ENCODE assay signal across 16 cellular contexts in genomic region chr15:82919231-82919886, GRCh38. TPM values are rescaled to one million over a fixed set of nuclear protein-coding genes. Genes with fewer than 3 reads are reported as not detected.
DNase-seq lines count a peak whose midpoint lies in the region; ATAC-seq and TF ChIP-seq lines count a peak whose summit lies in the region.
"Had no signal": no experiment of that assay in that cellular context is flagged by ENCODE, and none has a peak within 500 bp of the region (broad histone marks: within the 10 kb centered on the region; RNA-seq: fewer than 3 reads in every experiment).

No MANE protein-coding gene starts in this region.

- no peak overlapping the region for H3K18ac ChIP-seq in mesendoderm (ENCODE audit: low read length)

- H3K27me3 ChIP-seq in RWPE2 (ENCODE audit: insufficient read depth, poor library complexity, severe bottlenecking), result no peaks in the 10 kb centered on the region
- H3K27me3 ChIP-seq in mesendoderm (ENCODE audit: insufficient read depth, low read length, poor library complexity), result no peaks in the 10 kb centered on the region

- no peak overlapping the region for H2AK5ac ChIP-seq in mesendoderm (ENCODE audit: low read length)

- H3K36me3 ChIP-seq in RWPE2 (ENCODE audit: low read depth) (no peaks in the 10 kb centered on the region), mesendoderm (ENCODE audit: control insufficient read depth, insufficient read depth, low read length) (no peaks in the 10 kb centered on the region)

- H3K4me1 ChIP-seq in RWPE2 (ENCODE audit: insufficient read depth, poor library complexity, severe bottlenecking) (peaks cover 7% of the 10 kb centered on the region), mesendoderm (ENCODE audit: control insufficient read depth, low read depth, low read length) (no peaks in the 10 kb centered on the region)

- no peak overlapping the region for H2BK15ac ChIP-seq in mesendoderm (replicated peaks; ENCODE audit: low read depth)

- TF ChIP-seq CTCF in RWPE2 (IDR thresholded peaks at IDR 0.05; ENCODE audit: poor library complexity, severe bottlenecking) (no peak), retinal pigment epithelial cell (conservative IDR thresholded peaks at IDR 0.05; ENCODE audit: low read depth, low read length) (no peak)

- ATAC-seq in RWPE2 (ENCODE audit: low read depth), result peak; percentile 75
- peak; percentile 77 for ATAC-seq in left ventricle myocardium superior

- H3K9me3 ChIP-seq in RWPE2 (ENCODE audit: severe bottlenecking), result peaks cover 2% of the 10 kb centered on the region

- no CpG with 5 or more reads among the region's 6 CpGs for WGBS in mesendoderm (ENCODE audit: extremely low coverage, insufficient coverage, low lambda C conversion rate)

- no peak overlapping the region for H3K27ac ChIP-seq in RWPE2 (ENCODE audit: poor library complexity, severe bottlenecking)
- H3K27ac ChIP-seq in mesendoderm (ENCODE audit: low read depth, low read length), result no peak overlapping the region

- no peak overlapping the region for H3K4ac ChIP-seq in mesendoderm (ENCODE audit: low read depth, low read length)

- H3K56ac ChIP-seq in mesendoderm (ENCODE audit: low read length), result no peak overlapping the region

- no peaks in the 10 kb centered on the region for H3K79me1 ChIP-seq in mesendoderm (ENCODE audit: low read length)

- no peak overlapping the region for H3K23ac ChIP-seq in mesendoderm (ENCODE audit: low read length)

- peak; percentile 11 for DNase-seq in NCI-H1105 (lab: John Stamatoyannopoulos, UW)
- no peak for DNase-seq in RWPE2 (ENCODE audit: low spot score)
- peak; percentile 65 for DNase-seq in left ventricle myocardium superior
- DNase-seq in retinal pigment epithelial cell (ENCODE audit: low read depth), result peak; percentile 92
- no peak for DNase-seq in GF-D8 (lab: John Stamatoyannopoulos, UW)
- DNase-seq in mesendoderm, result no peak
- no peak for DNase-seq in activated gamma-delta T cell (lab: John Stamatoyannopoulos, UW)
- DNase-seq in NAMALWA (ENCODE audit: low spot score), result no peak
- DNase-seq: activated CD4-positive, CD25-positive, alpha-beta regulatory T cell; activated T-cell treated with anti-CD3 and anti-CD28 coated beads, Interleukin-2, amount 50 U/mL, for 1 hour; CD4-positive, CD25-positive, alpha-beta regulatory T cell; immature natural killer cell; IMR-90; NCI-H446; SIG-M5; stimulated activated CD4-positive, alpha-beta T cell treated with anti-CD3 and anti-CD28 coated beads, Interleukin-4, amount 100 ng/mL, for 1 hour had no signal

- no peak overlapping the region for H4K8ac ChIP-seq in mesendoderm (ENCODE audit: low read depth, low read length)

- intact Hi-C loops in left ventricle myocardium superior (cut with micrococcal nuclease), result no loop called here

- H3K79me2 ChIP-seq in mesendoderm (ENCODE audit: control insufficient read depth, insufficient read depth, low read length), result no peaks in the 10 kb centered on the region

- no peak overlapping the region for H3K4me2 ChIP-seq in mesendoderm (ENCODE audit: low read length)

- no peak overlapping the region for H3K4me3 ChIP-seq in RWPE2 (ENCODE audit: severe bottlenecking)
- H3K4me3 ChIP-seq in retinal pigment epithelial cell (ENCODE audit: low read length), result no peak overlapping the region
- no peak overlapping the region for H3K4me3 ChIP-seq in mesendoderm (ENCODE audit: low read length)

- no peak overlapping the region for H3K9ac ChIP-seq in mesendoderm (ENCODE audit: low read length)

- no peak overlapping the region for H2BK5ac ChIP-seq in mesendoderm (ENCODE audit: low read length)

- no peak overlapping the region for H4K5ac ChIP-seq in mesendoderm (ENCODE audit: low read length)

- no peak overlapping the region for H2BK120ac ChIP-seq in mesendoderm (ENCODE audit: low read depth, low read length)

RNA-seq across cellular contexts. Expression of gene HOMER2, which starts 33.2 kb away (rescaled TPM):
- total RNA-seq in left ventricle myocardium superior, result 59.4 TPM
- 9.4 TPM for polyA plus RNA-seq in mesendoderm (2013, experiment 1 of 2)
- polyA plus RNA-seq in mesendoderm (2013, experiment 2 of 2), result 10.7 TPM

Comparison
In these comparisons a context has a peak if more than half of its experiments do, and no peak if none do; other contexts are left out.
1. DNase-seq: peak in NCI-H1105 (single experiment), left ventricle myocardium superior (single experiment) and retinal pigment epithelial cell (single experiment); none in RWPE2 (single experiment), GF-D8 (single experiment), mesendoderm (single experiment), activated gamma-delta T cell (single experiment) and NAMALWA (single experiment).